Comparison of ENCODE assay signal across 8 cellular contexts in the genomic region with DNA sequence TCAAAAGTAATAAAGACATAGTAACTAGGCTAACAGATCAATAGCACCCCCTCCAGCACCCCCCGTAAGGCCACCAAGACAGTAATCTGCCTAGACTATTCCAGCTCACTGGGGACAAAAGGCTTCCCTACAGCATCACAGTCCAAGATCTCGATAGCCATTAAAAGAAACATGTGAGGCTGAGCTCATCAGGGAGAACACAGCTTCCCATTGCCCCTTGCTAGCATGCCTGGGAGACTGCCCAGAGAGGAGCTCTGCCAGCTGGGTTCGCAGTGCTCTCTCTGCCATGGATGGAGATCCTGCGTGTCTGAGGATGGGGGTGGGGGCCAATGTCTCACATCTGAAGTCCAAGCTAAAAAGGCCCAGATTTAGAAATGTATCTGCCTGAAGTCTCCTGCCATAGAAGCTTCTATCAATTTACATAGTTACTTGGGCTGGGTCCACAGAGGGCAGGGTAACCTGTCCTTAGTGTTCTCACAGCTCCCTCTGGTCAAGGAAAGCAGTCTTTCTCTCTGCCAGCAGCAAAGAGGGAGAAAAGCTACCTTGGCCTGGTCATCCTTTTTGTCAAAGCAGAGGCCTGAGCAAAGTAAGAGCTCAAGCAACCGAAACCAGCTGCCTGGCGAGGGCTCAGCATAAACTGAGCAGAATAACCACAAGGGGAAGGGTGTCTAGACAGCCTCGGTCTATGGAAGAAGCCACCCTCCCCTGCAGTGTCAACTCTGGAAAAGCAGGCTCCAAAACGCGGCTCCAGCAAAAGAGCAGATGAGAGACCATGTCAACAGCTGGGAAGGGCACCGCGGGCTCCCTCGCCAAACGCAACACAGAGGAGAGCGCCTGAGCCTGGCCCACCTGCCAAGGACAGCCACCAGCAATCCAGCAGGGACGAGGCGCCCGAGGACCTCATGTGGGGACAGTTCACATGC. TPM values are rescaled to one million over a fixed set of nuclear protein-coding genes. Genes with fewer than 3 reads are reported as not detected.
DNase-seq lines count a peak whose midpoint lies in the region; ATAC-seq and TF ChIP-seq lines count a peak whose summit lies in the region.

No MANE protein-coding gene starts in this region.

- no peaks in the 10 kb centered on the region for H4K20me1 ChIP-seq in mammary epithelial cell (ENCODE audit: insufficient read depth, low read length)

- DNase-seq in brain microvascular endothelial cell (peak; percentile 71), lower lobe of right lung (no peak), upper lobe of left lung (peak in 1 of 2 donors; percentile 50), germinal center (ENCODE audit: low spot score) (no peak), NCI-H2107 treated with DMSO at 0.1 percent for 48 hours (lab: John Stamatoyannopoulos, UW; ENCODE audit: unreplicated experiment) (no peak), mammary epithelial cell (no peak)

- H3K4me2 ChIP-seq in mammary epithelial cell (ENCODE audit: insufficient read depth, low read depth, low read length) = no peak overlapping the region

- no TSS peak for BruUV-seq in mammary epithelial cell (replicated peaks; lab: Mats Ljungman, UMichigan)

- H3K27me3 ChIP-seq in brain microvascular endothelial cell (replicated peaks) (no peaks in the 10 kb centered on the region), lower lobe of right lung (ENCODE audit: low read depth) (no peaks in the 10 kb centered on the region), upper lobe of left lung (no peaks in the 10 kb centered on the region), mammary epithelial cell (ENCODE audit: insufficient read depth, low read length) (no peaks in the 10 kb centered on the region)

- no peak overlapping the region for H3K4me3 ChIP-seq in brain microvascular endothelial cell (ENCODE audit: low read depth, low read length)
- no peak overlapping the region for H3K4me3 ChIP-seq in lower lobe of right lung
- H3K4me3 ChIP-seq in upper lobe of left lung = no peak overlapping the region
- no peak overlapping the region for H3K4me3 ChIP-seq in mammary epithelial cell (replicated peaks in 1 of 3; ENCODE audit: insufficient read depth in 1 of 3, low read depth in 2 of 3, low read length in 3 of 3)

- CTCF ChIA-PET in mammary epithelial cell (lab: Charles Lee; ENCODE audit: low non-redundant PET) = no interaction called here

- H3K9me3 ChIP-seq in lower lobe of right lung (no peaks in the 10 kb centered on the region), upper lobe of left lung (no peaks in the 10 kb centered on the region), mammary epithelial cell (replicated peaks; ENCODE audit: insufficient read depth, low read length) (no peaks in the 10 kb centered on the region)

- in situ Hi-C loops in brain microvascular endothelial cell (cut with HindIII; ENCODE audit: low pct_ligation_motif_present, low sequenced_read_pairs) (no loop called here), mammary epithelial cell (cut with MboI; ENCODE audit: low sequenced_read_pairs in 2 of 2) (no loop called here)

- TF ChIP-seq CTCF in brain microvascular endothelial cell (IDR thresholded peaks at IDR 0.05; ENCODE audit: low read depth, low read length, missing control alignments) = no peak
- no peak for TF ChIP-seq CTCF in lower lobe of right lung (IDR thresholded peaks at IDR 0.05)
- no peak for TF ChIP-seq CTCF in upper lobe of left lung (IDR thresholded peaks at IDR 0.05)
- no peak for TF ChIP-seq CTCF in mammary epithelial cell (conservative IDR thresholded peaks at IDR 0.05 in 1 of 2, IDR thresholded peaks at IDR 0.05 in 1 of 2; ENCODE audit: extremely low read depth in 1 of 2, insufficient read depth in 1 of 2, low read depth in 1 of 2, low read length in 2 of 2)

- H3K4me1 ChIP-seq in lower lobe of right lung (peaks cover 95% of the 10 kb centered on the region), upper lobe of left lung (peaks cover 46 to 93% (median 73%) of the 10 kb centered on the region in 4 donors), mammary epithelial cell (ENCODE audit: insufficient read depth, low read length) (no peaks in the 10 kb centered on the region)

- no peaks in the 10 kb centered on the region for H3K36me3 ChIP-seq in brain microvascular endothelial cell (replicated peaks)
- H3K36me3 ChIP-seq in lower lobe of right lung = no peaks in the 10 kb centered on the region
- no peaks in the 10 kb centered on the region for H3K36me3 ChIP-seq in upper lobe of left lung
- H3K36me3 ChIP-seq in mammary epithelial cell (ENCODE audit: insufficient read depth, low read length) = no peaks in the 10 kb centered on the region

- peaks cover 6% of the 10 kb centered on the region for H3K79me2 ChIP-seq in mammary epithelial cell (ENCODE audit: insufficient read depth, low read length)

- intact Hi-C loops in lower lobe of right lung (cut with DNase I) = no loop called here
- intact Hi-C loops in mammary epithelial cell (cut with micrococcal nuclease) = no loop called here

- H3K9ac ChIP-seq in mammary epithelial cell (ENCODE audit: insufficient read depth, low read length) = no peak overlapping the region

- H2AFZ ChIP-seq in mammary epithelial cell (ENCODE audit: low read depth, low read length) = no peak overlapping the region

- ATAC-seq in GM18511 (IDR thresholded peaks at IDR 0.05; ENCODE audit: unreplicated experiment) = peak; percentile 46
- peak; percentile 52 for ATAC-seq in HG03521 (IDR thresholded peaks at IDR 0.05; ENCODE audit: unreplicated experiment)
- ATAC-seq in lower lobe of right lung = peak; percentile 38 to 50
- peak; percentile 30 to 82 for ATAC-seq in upper lobe of left lung (ENCODE audit: low FRiP score in 2 of 2)

- 58 to 62% methylated on average over 10 to 17 of the region's 17 CpGs for WGBS in upper lobe of left lung, 2 donors
- WGBS in mammary epithelial cell (ENCODE audit: low coverage, missing lambda C conversion rate) = 62% methylated on average over 8 of the region's 17 CpGs

- dilution Hi-C loops in mammary epithelial cell (cut with HindIII; ENCODE audit: low sequenced_read_pairs) = loop anchor here (5.0 kb wide), 1 partner anchor 41 kb away; no protein-coding TSS in a partner anchor

- peak overlapping the region; percentile 49 for H3K27ac ChIP-seq in brain microvascular endothelial cell
- peak overlapping the region; percentile 21 for H3K27ac ChIP-seq in lower lobe of right lung
- peak overlapping the region; percentile 22 to 67 (median 58) for H3K27ac ChIP-seq in upper lobe of left lung
- no peak overlapping the region for H3K27ac ChIP-seq in mammary epithelial cell (ENCODE audit: insufficient read depth, low read depth, low read length)

- no peak for TF ChIP-seq POLR2A in upper lobe of left lung (IDR thresholded peaks at IDR 0.05)

- TF ChIP-seq EP300 in upper lobe of left lung (IDR thresholded peaks at IDR 0.05) = no peak

RNA-seq across cellular contexts. Expression of a gene that starts 17.6 kb away (rescaled TPM):
- total RNA-seq in lower lobe of right lung = 54.2 TPM
- total RNA-seq in upper lobe of left lung = 100 to 1,000 TPM in 2 of 6 donors, 10 to 100 TPM in 4; 45.2 to 119 (median 81.9) TPM
- 10 to 100 TPM; 11.7 to 15.3 TPM for total RNA-seq in mammary epithelial cell
- 10.4 TPM for polyA plus RNA-seq in mammary epithelial cell
- 82.8 TPM for polyA minus RNA-seq in mammary epithelial cell
